Comparison of ENCODE assay signal across 22 cellular contexts in genomic region chr13:38255600-38255999, GRCh38.
DNase-seq lines count a peak whose midpoint lies in the region; ATAC-seq, FAIRE-seq and TF ChIP-seq lines count a peak whose summit lies in the region.
"Had no signal": no experiment of that assay in that cellular context is flagged by ENCODE, and none has a peak within 500 bp of the region (broad histone marks: within the 10 kb centered on the region; RNA-seq: fewer than 3 reads in every experiment).

No MANE protein-coding gene starts in this region.

- H2AK5ac ChIP-seq in H1 (ENCODE audit: low read depth, low read length) (no peak overlapping the region), mesendoderm (ENCODE audit: low read length) (no peak overlapping the region)

- H3K4ac ChIP-seq in H1 (replicated peaks; ENCODE audit: insufficient read length, low read depth, low read length) (no peak overlapping the region), mesendoderm (ENCODE audit: low read depth, low read length) (no peak overlapping the region)

- H2BK120ac ChIP-seq in H1 (replicated peaks; ENCODE audit: low read depth, low read length) = no peak overlapping the region
- no peak overlapping the region for H2BK120ac ChIP-seq in mesendoderm (ENCODE audit: low read depth, low read length)

- H4K20me1 ChIP-seq in GM23338 (replicated peaks; ENCODE audit: insufficient read depth) = no peaks in the 10 kb centered on the region
- no peaks in the 10 kb centered on the region for H4K20me1 ChIP-seq in H1 (replicated peaks in 1 of 2; ENCODE audit: control insufficient read depth in 1 of 2, insufficient read depth in 2 of 2, low read length in 2 of 2)
- H4K20me1 ChIP-seq in MM.1S (ENCODE audit: insufficient read depth, low read length) = no peaks in the 10 kb centered on the region

- peak overlapping the region; percentile 37 for H3K27ac Mint-ChIP-seq in GM23338
- peak overlapping the region; percentile 63 for H3K27ac Mint-ChIP-seq in type B pancreatic cell
- H3K27ac Mint-ChIP-seq: CD8-positive, alpha-beta memory T cell had no signal

- no peaks in the 10 kb centered on the region for H3K79me2 ChIP-seq in GM23338 (replicated peaks; ENCODE audit: insufficient read depth)
- no peaks in the 10 kb centered on the region for H3K79me2 ChIP-seq in H1 (ENCODE audit: control insufficient read depth in 1 of 2, insufficient read depth in 2 of 2, low read length in 2 of 2)
- no peaks in the 10 kb centered on the region for H3K79me2 ChIP-seq in mesendoderm (ENCODE audit: control insufficient read depth, insufficient read depth, low read length)
- no peaks in the 10 kb centered on the region for H3K79me2 ChIP-seq in MM.1S (ENCODE audit: low read length)

- H3K79me1 ChIP-seq in H1 (ENCODE audit: low read depth, low read length) (no peaks in the 10 kb centered on the region), mesendoderm (ENCODE audit: low read length) (no peaks in the 10 kb centered on the region)

- H3K56ac ChIP-seq in H1 (replicated peaks; ENCODE audit: insufficient read length, low read depth, low read length) (no peak overlapping the region), mesendoderm (ENCODE audit: low read length) (no peak overlapping the region)

- TF ChIP-seq POLR2A in H1 (IDR thresholded peaks at IDR 0.05; ENCODE audit: control extremely low read depth in 1 of 2, low read depth in 2 of 2, low read length in 2 of 2) (no peak), testis (IDR thresholded peaks at IDR 0.05) (no peak)

- H3K4me2 ChIP-seq in GM23338 (peak overlapping the region; percentile 30), H1 (ENCODE audit: insufficient read depth in 1 of 2, low read depth in 2 of 2, low read length in 2 of 2) (no peak overlapping the region), mesendoderm (ENCODE audit: low read length) (no peak overlapping the region), MM.1S (ENCODE audit: low read depth, low read length) (no peak overlapping the region)

- intact Hi-C loops in testis (cut with DNase I; ENCODE audit: low total_unique reads) = no loop called here

- no peak overlapping the region for H2BK12ac ChIP-seq in H1 (ENCODE audit: low read depth, low read length)

- no peak overlapping the region for H4K91ac ChIP-seq in H1 (replicated peaks; ENCODE audit: insufficient read length, low read length)

- FAIRE-seq in H1 (lab: Jason Lieb, UNC) = no peak
- FAIRE-seq: GM12892, GM18507, K562 had no signal

- H3K23me2 ChIP-seq in H1 (ENCODE audit: low read depth, low read length) = no peaks in the 10 kb centered on the region

- no peaks in the 10 kb centered on the region for H3K27me3 Mint-ChIP-seq in GM23338 (ENCODE audit: insufficient read depth, low read depth, poor library complexity)
- no peaks in the 10 kb centered on the region for H3K27me3 Mint-ChIP-seq in type B pancreatic cell
- H3K27me3 Mint-ChIP-seq: CD4-positive, CD25-positive, alpha-beta regulatory T cell; CD8-positive, alpha-beta memory T cell had no signal

- no peaks in the 10 kb centered on the region for H3K9me3 Mint-ChIP-seq in GM23338
- H3K9me3 Mint-ChIP-seq in type B pancreatic cell = no peaks in the 10 kb centered on the region

- H4K8ac ChIP-seq in H1 (ENCODE audit: extremely low read depth, insufficient read depth, low read length) = no peak overlapping the region
- H4K8ac ChIP-seq in mesendoderm (ENCODE audit: low read depth, low read length) = no peak overlapping the region

- CTCF ChIA-PET in H1 (lab: Charles Lee; ENCODE audit: partially characterized antibody) = interaction anchor here (0.5 to 1.0 kb wide), 2 partner anchors 8 to 33 kb away, joined by 3 to 6 read pairs; no protein-coding TSS in a partner anchor

- H3K18ac ChIP-seq in H1 (ENCODE audit: extremely low read depth, low read length) (no peak overlapping the region), mesendoderm (ENCODE audit: low read length) (no peak overlapping the region)

- H3K4me3 Mint-ChIP-seq in GM23338 = no peak overlapping the region
- peak overlapping the region; percentile 1 for H3K4me3 Mint-ChIP-seq in type B pancreatic cell
- H3K4me3 Mint-ChIP-seq: CD4-positive, CD25-positive, alpha-beta regulatory T cell; CD8-positive, alpha-beta memory T cell had no signal

- H3F3A ChIP-seq in GM23338 (replicated peaks; ENCODE audit: low read depth) = no peaks in the 10 kb centered on the region
- no peaks in the 10 kb centered on the region for H3F3A ChIP-seq in MM.1S (ENCODE audit: insufficient read depth, low read length)

- H3K27ac ChIP-seq in GM23338 (ENCODE audit: low read depth) = no peak overlapping the region
- H3K27ac ChIP-seq in H1 (ENCODE audit: low read depth, low read length) = no peak overlapping the region
- H3K27ac ChIP-seq in mesendoderm (ENCODE audit: low read depth, low read length) = no peak overlapping the region
- H3K27ac ChIP-seq in testis = no peak overlapping the region
- no peak overlapping the region for H3K27ac ChIP-seq in MM.1S (ENCODE audit: low read length)
- H3K27ac ChIP-seq: HL-60 had no signal

- H3K9ac ChIP-seq in H1 (replicated peaks in 1 of 4; ENCODE audit: extremely low read depth in 1 of 4, low read depth in 3 of 4, low read length in 3 of 4) (no peak overlapping the region), mesendoderm (ENCODE audit: low read length) (no peak overlapping the region), MM.1S (ENCODE audit: low read length) (no peak overlapping the region)

- no peaks in the 10 kb centered on the region for H3K36me3 ChIP-seq in GM23338 (ENCODE audit: insufficient read depth)
- no peaks in the 10 kb centered on the region for H3K36me3 ChIP-seq in H1 (ENCODE audit: control insufficient read depth in 2 of 4, insufficient read depth in 4 of 4, low read length in 3 of 4)
- H3K36me3 ChIP-seq in mesendoderm (ENCODE audit: control insufficient read depth, insufficient read depth, low read length) = no peaks in the 10 kb centered on the region
- no peaks in the 10 kb centered on the region for H3K36me3 ChIP-seq in testis (ENCODE audit: low read depth, missing control alignments)
- H3K36me3 ChIP-seq in MM.1S (replicated peaks; ENCODE audit: insufficient read depth, low read length) = no peaks in the 10 kb centered on the region
- H3K36me3 ChIP-seq: BE2C, HAP-1 had no signal

- DNase-seq in GM23338 (ENCODE audit: low spot score) = no peak
- no peak for DNase-seq in H1 (ENCODE audit: low read depth in 1 of 2, low spot score in 2 of 2)
- DNase-seq in mesendoderm = peak; percentile 59
- DNase-seq in type B pancreatic cell (ENCODE audit: extremely low spot score, unreplicated experiment) = no peak
- DNase-seq in testis = no peak
- no peak for DNase-seq in MM.1S
- DNase-seq in HK-2 (ENCODE audit: unreplicated experiment) = no peak
- DNase-seq: BE2C; C1 segment of cervical spinal cord; CD4-positive, CD25-positive, alpha-beta regulatory T cell; CD8-positive, alpha-beta memory T cell; COR-L47; DMS 273 treated with DMSO at 0.1 percent for 48 hours; DMS53; DND-41; GDM1; IMR-90 had no signal

- H4K5ac ChIP-seq in H1 (ENCODE audit: insufficient read length, low read depth, low read length) (no peak overlapping the region), mesendoderm (ENCODE audit: low read length) (no peak overlapping the region)

- H3K36me3 Mint-ChIP-seq in GM23338 (ENCODE audit: low read depth) (no peaks in the 10 kb centered on the region), type B pancreatic cell (no peaks in the 10 kb centered on the region)
- H3K36me3 Mint-ChIP-seq: CD4-positive, CD25-positive, alpha-beta regulatory T cell; CD8-positive, alpha-beta memory T cell had no signal

- ATAC-seq in GM23338 = no peak
- ATAC-seq: K562 had no signal

- TF ChIP-seq CTCF in GM23338 (conservative IDR thresholded peaks at IDR 0.05; ENCODE audit: low read depth in 2 of 2) = no peak
- no peak for TF ChIP-seq CTCF in H1 (IDR thresholded peaks at IDR 0.05; ENCODE audit: control extremely low read depth in 1 of 3, insufficient read depth in 1 of 3, low read depth in 1 of 3, low read length in 3 of 3)
- no peak for TF ChIP-seq CTCF in type B pancreatic cell (conservative IDR thresholded peaks at IDR 0.05)
- TF ChIP-seq CTCF in testis (IDR thresholded peaks at IDR 0.05) = no peak
- TF ChIP-seq CTCF in MM.1S (IDR thresholded peaks at IDR 0.05; ENCODE audit: low read length) = no peak

- H3K9me2 ChIP-seq in GM23338 (ENCODE audit: insufficient read depth) (no peaks in the 10 kb centered on the region), MM.1S (replicated peaks; ENCODE audit: insufficient read depth, low read length) (no peaks in the 10 kb centered on the region)

- H2AFZ ChIP-seq in GM23338 (no peak overlapping the region), H1 (ENCODE audit: low read length) (peak overlapping the region; percentile 40; the same call in 1 of the 2 replicates), MM.1S (ENCODE audit: low read length) (no peak overlapping the region)

- H2BK20ac ChIP-seq in H1 (ENCODE audit: low read length) = no peak overlapping the region

- no peak overlapping the region for H3K14ac ChIP-seq in H1 (ENCODE audit: insufficient read length)

- peaks cover 14% of the 10 kb centered on the region for H3K4me1 ChIP-seq in GM23338 (ENCODE audit: insufficient read depth)
- H3K4me1 ChIP-seq in H1 (replicated peaks in 1 of 4; ENCODE audit: control insufficient read depth in 3 of 4, insufficient read depth in 4 of 4, low read length in 3 of 4) = no peaks in the 10 kb centered on the region; a peak in 2 of 7 replicates
- no peaks in the 10 kb centered on the region for H3K4me1 ChIP-seq in mesendoderm (ENCODE audit: control insufficient read depth, low read depth, low read length)
- no peaks in the 10 kb centered on the region for H3K4me1 ChIP-seq in testis
- no peaks in the 10 kb centered on the region for H3K4me1 ChIP-seq in MM.1S (ENCODE audit: low read length)
- H3K4me1 ChIP-seq: BE2C had no signal

- no peaks in the 10 kb centered on the region for H3K9me3 ChIP-seq in H1 (ENCODE audit: insufficient read depth in 2 of 2, low read depth in 1 of 2, low read length in 1 of 2)
- no peaks in the 10 kb centered on the region for H3K9me3 ChIP-seq in testis
- H3K9me3 ChIP-seq in MM.1S (replicated peaks; ENCODE audit: insufficient read depth, low read length) = no peaks in the 10 kb centered on the region
- H3K9me3 ChIP-seq: BE2C, HAP-1 had no signal

- POLR2A ChIA-PET in H1 (lab: Charles Lee; ENCODE audit: partially characterized antibody) = no interaction called here

- H3K23ac ChIP-seq in H1 (ENCODE audit: insufficient read length) (no peak overlapping the region), mesendoderm (ENCODE audit: low read length) (no peak overlapping the region)

- H2BK15ac ChIP-seq in H1 (ENCODE audit: low read length) (no peak overlapping the region), mesendoderm (replicated peaks; ENCODE audit: low read depth) (no peak overlapping the region)

- TF ChIP-seq RAD21 in H1 (IDR thresholded peaks at IDR 0.05 in 1 of 2, conservative IDR thresholded peaks at IDR 0.05 in 1 of 2; ENCODE audit: low read depth in 2 of 2, low read length in 2 of 2) = no peak

- H3K4me3 ChIP-seq in GM23338 (no peak overlapping the region), H1 (ENCODE audit: extremely low read depth in 1 of 4, insufficient read depth in 2 of 4, low read depth in 3 of 4, low read length in 4 of 4) (no peak overlapping the region), mesendoderm (ENCODE audit: low read length) (no peak overlapping the region), testis (no peak overlapping the region), MM.1S (ENCODE audit: low read length) (no peak overlapping the region)
- H3K4me3 ChIP-seq: HAP-1, K562 had no signal

- H3K27me3 ChIP-seq in GM23338 (ENCODE audit: insufficient read depth) (no peaks in the 10 kb centered on the region), H1 (replicated peaks in 1 of 4; ENCODE audit: control insufficient read depth in 3 of 4, extremely low read depth in 1 of 4, insufficient read depth in 3 of 4, low read length in 3 of 4) (no peaks in the 10 kb centered on the region), mesendoderm (ENCODE audit: insufficient read depth, low read length, poor library complexity) (no peaks in the 10 kb centered on the region), testis (no peaks in the 10 kb centered on the region), MM.1S (replicated peaks; ENCODE audit: insufficient read depth, low read length) (no peaks in the 10 kb centered on the region)
- H3K27me3 ChIP-seq: BE2C had no signal

- peaks cover 15% of the 10 kb centered on the region for H3K4me1 Mint-ChIP-seq in GM23338
- peaks cover 4% of the 10 kb centered on the region for H3K4me1 Mint-ChIP-seq in type B pancreatic cell (ENCODE audit: unreplicated experiment)
- H3K4me1 Mint-ChIP-seq: CD4-positive, CD25-positive, alpha-beta regulatory T cell; CD8-positive, alpha-beta memory T cell had no signal

- TF ChIP-seq EP300 in H1 (IDR thresholded peaks at IDR 0.05; ENCODE audit: borderline replicate concordance in 1 of 2, low read depth in 2 of 2, low read length in 2 of 2) = no peak

- H2BK5ac ChIP-seq in H1 (ENCODE audit: low read depth, low read length) = no peak overlapping the region
- H2BK5ac ChIP-seq in mesendoderm (ENCODE audit: low read length) = no peak overlapping the region
